In the genomic region with DNA sequence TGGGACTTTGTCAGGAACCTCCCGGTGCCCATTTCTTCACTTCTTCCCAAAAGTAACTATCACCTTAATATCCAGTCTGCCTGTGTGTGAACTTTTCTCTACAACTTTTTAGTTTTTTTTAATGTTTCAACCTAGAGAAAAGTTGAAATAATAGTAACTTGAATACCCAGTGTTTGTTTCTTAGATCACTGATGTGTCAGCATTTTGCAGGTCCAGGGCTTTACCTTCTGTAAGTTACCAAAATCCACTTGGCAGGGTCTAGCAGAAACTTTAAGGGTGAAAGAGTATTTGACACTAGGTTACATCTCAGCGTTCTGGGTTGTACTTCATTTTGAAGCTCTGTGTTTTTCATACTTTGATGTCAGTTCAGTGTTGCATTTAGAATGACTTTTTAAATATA, we compare ENCODE assay signal across 26 cellular contexts.
"Had no signal": no experiment of that assay in that cellular context is flagged by ENCODE, and none has a peak within 500 bp of the region (broad histone marks: within the 10 kb centered on the region; RNA-seq: fewer than 3 reads in every experiment).

No MANE protein-coding gene starts in this region.

- H3K9me3 Mint-ChIP-seq: effector memory CD8-positive, alpha-beta T cell; endodermal cell had no signal

- H3K36me3 Mint-ChIP-seq: mesothelial cell of epicardium had no signal

- FAIRE-seq: endometrium, islet of Langerhans, keratinocyte had no signal

- DNase-seq: dermis blood vessel endothelial cell; dorsolateral prefrontal cortex; effector CD8-positive, alpha-beta T cell; effector memory CD8-positive, alpha-beta T cell; endodermal cell; erythroblast; esophagus squamous epithelium; foreskin fibroblast; foreskin melanocyte; gastrocnemius medialis; glutamatergic neuron; head of caudate nucleus; heart right ventricle; hippocampal formation; left cardiac atrium; left lung; left ventricle myocardium superior; lower lobe of right lung; mesenchymal stem cell; mucosa of descending colon had no signal

- H3K4me1 Mint-ChIP-seq: endodermal cell had no signal

- H3K27ac ChIP-seq: coronary artery, dorsolateral prefrontal cortex, epithelial cell of prostate, gastrocnemius medialis, heart right ventricle, left lung, lower lobe of right lung had no signal

- H3K9me3 ChIP-seq: esophagus squamous epithelium, gastrocnemius medialis, heart right ventricle, left lung, lower lobe of right lung, mucosa of descending colon had no signal

- H3K27me3 ChIP-seq: dorsolateral prefrontal cortex, esophagus squamous epithelium, gastrocnemius medialis, heart right ventricle, left lung had no signal

- H3K4me3 ChIP-seq: coronary artery, dorsolateral prefrontal cortex, esophagus squamous epithelium, gastrocnemius medialis, heart right ventricle, left lung, lower lobe of right lung, mucosa of descending colon had no signal

- H3K4me3 Mint-ChIP-seq: effector memory CD8-positive, alpha-beta T cell; endodermal cell; mesothelial cell of epicardium had no signal

- H3K4me1 ChIP-seq: gastrocnemius medialis had no signal

- ATAC-seq: effector memory CD8-positive, alpha-beta T cell; gastrocnemius medialis; heart right ventricle; left cardiac atrium; left lung; left ventricle myocardium superior; lower lobe of right lung; mucosa of descending colon had no signal

- H3K27ac Mint-ChIP-seq: effector memory CD8-positive, alpha-beta T cell; endodermal cell; mesothelial cell of epicardium had no signal

- H3K36me3 ChIP-seq: esophagus squamous epithelium, gastrocnemius medialis, heart right ventricle, left lung, lower lobe of right lung had no signal
